ENCODE assay signal across 8 cellular contexts in the genomic region with DNA sequence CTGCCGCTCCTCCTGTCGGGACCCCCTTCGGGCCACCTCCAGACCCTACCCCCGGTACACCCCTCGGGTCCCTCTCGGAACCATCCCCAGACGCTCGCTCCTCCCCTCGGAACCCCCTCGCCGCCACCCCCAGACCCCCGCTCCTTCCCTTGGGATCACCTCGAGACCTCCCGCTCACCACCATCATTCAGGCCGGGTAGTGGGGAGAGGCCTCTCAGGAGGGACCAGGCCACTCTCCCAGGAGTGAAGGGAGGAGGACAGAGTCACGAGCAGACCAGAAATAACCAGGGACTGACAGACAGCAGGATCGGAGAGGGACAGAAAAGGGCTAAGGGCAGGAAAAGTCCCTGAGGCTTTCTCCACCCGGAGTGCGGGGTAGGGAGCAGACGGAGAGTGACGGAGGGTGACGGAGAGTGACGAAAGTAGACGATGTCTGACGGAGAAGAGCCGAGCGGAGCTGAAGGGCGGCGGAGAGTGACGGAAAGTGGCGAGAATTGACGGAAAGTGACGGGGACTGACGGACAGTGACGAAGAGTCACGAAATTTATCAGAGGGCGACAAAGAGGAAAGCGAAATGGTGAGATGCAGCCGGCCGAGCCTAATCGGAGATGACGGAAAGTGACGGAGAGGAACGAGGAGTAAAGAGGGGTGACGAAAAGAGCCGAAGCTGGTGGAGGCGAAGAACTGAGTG. TPM values are rescaled to one million over a fixed set of nuclear protein-coding genes. Genes with fewer than 3 reads are reported as not detected.
DNase-seq lines count a peak whose midpoint lies in the region; ATAC-seq and TF ChIP-seq lines count a peak whose summit lies in the region.
"Not testable (repeated sequence)": the region's sequence is repeated elsewhere in the genome, so short reads cannot be mapped to it uniquely, and the experiment has no call there.

No MANE protein-coding gene starts in this region.

- ATAC-seq in GM18867 (IDR thresholded peaks at IDR 0.05; ENCODE audit: unreplicated experiment) (peak; percentile 73), HG02678 (IDR thresholded peaks at IDR 0.05; ENCODE audit: unreplicated experiment) (peak; percentile 42), Right ventricle myocardium inferior (peak; percentile 81), memory B cell (ENCODE audit: low read depth) (peak; percentile 78), aorta (ENCODE audit: low FRiP score) (peak; percentile 54)
- ATAC-seq in activated T-helper 17 cell treated with anti-CD3 and anti-CD28 coated beads, Interleukin-2, amount 50 U/mL, for 72 hours (replicated peaks): peak; percentile 77

- not testable (repeated sequence) for H3K36me3 Mint-ChIP-seq in activated T-helper 17 cell treated with anti-CD3 and anti-CD28 coated beads, Interleukin-2, amount 50 U/mL, for 72 hours (ENCODE audit: low read depth); memory B cell; osteocyte (ENCODE audit: unreplicated experiment)

- not testable (repeated sequence) for H3K9me3 ChIP-seq in NT2/D1 (ENCODE audit: insufficient read depth, low read length); aorta (ENCODE audit: control insufficient read depth, low read length)

- H3K27me3 ChIP-seq in NT2/D1 (ENCODE audit: insufficient read depth, insufficient read length); aorta (ENCODE audit: control insufficient read depth in 1 of 2, insufficient read depth in 2 of 2, low read length in 1 of 2): not testable (repeated sequence)

- TF ChIP-seq CTCF in osteocyte (IDR thresholded peaks at IDR 0.05): not testable (repeated sequence)

- H3K27ac Mint-ChIP-seq in activated T-helper 17 cell treated with anti-CD3 and anti-CD28 coated beads, Interleukin-2, amount 50 U/mL, for 72 hours; memory B cell: not testable (repeated sequence)
- peak overlapping the region; percentile 83 for H3K27ac Mint-ChIP-seq in osteocyte (ENCODE audit: unreplicated experiment)

- not testable (repeated sequence) for H3K27ac ChIP-seq in aorta (ENCODE audit: low read depth in 1 of 2, low read length in 2 of 2)

- not testable (repeated sequence) for H3K4me1 ChIP-seq in NT2/D1 (ENCODE audit: insufficient read depth, insufficient read length); aorta (ENCODE audit: control insufficient read depth in 1 of 2, insufficient read depth in 2 of 2, low read length in 2 of 2)

- not testable (repeated sequence) for H3K27me3 Mint-ChIP-seq in activated T-helper 17 cell treated with anti-CD3 and anti-CD28 coated beads, Interleukin-2, amount 50 U/mL, for 72 hours; memory B cell; osteocyte (ENCODE audit: unreplicated experiment)

- H3K4me3 ChIP-seq in NT2/D1 (ENCODE audit: insufficient read length, low read depth): peak overlapping the region; percentile 53
- not testable (repeated sequence) for H3K4me3 ChIP-seq in aorta (ENCODE audit: low read length in 2 of 2)

- not testable (repeated sequence) for H3K4me1 Mint-ChIP-seq in activated T-helper 17 cell treated with anti-CD3 and anti-CD28 coated beads, Interleukin-2, amount 50 U/mL, for 72 hours; memory B cell; osteocyte (ENCODE audit: unreplicated experiment)

- WGBS in aorta, 2 donors: no CpG with 5 or more reads among the region's 47 CpGs

- intact Hi-C loops in Right ventricle myocardium inferior (cut with DNase I); aorta (cut with DNase I): not testable (repeated sequence)

- not testable (repeated sequence) for H3K4me3 Mint-ChIP-seq in activated T-helper 17 cell treated with anti-CD3 and anti-CD28 coated beads, Interleukin-2, amount 50 U/mL, for 72 hours; memory B cell
- H3K4me3 Mint-ChIP-seq in osteocyte (ENCODE audit: unreplicated experiment): peak overlapping the region; percentile 79

- DNase-seq in NT2/D1 (ENCODE audit: low read depth, low spot score); Right ventricle myocardium inferior (ENCODE audit: missing footprints); memory B cell (ENCODE audit: low spot score in 2 of 2); aorta: not testable (repeated sequence)
- DNase-seq in osteocyte (ENCODE audit: extremely low spot score, unreplicated experiment): peak; percentile 80

- H3K36me3 ChIP-seq in NT2/D1 (ENCODE audit: insufficient read depth, insufficient read length, low read length); aorta (ENCODE audit: control insufficient read depth in 1 of 2, insufficient read depth in 2 of 2, low read length in 1 of 2): not testable (repeated sequence)

- not testable (repeated sequence) for H3K9me3 Mint-ChIP-seq in activated T-helper 17 cell treated with anti-CD3 and anti-CD28 coated beads, Interleukin-2, amount 50 U/mL, for 72 hours; memory B cell; osteocyte (ENCODE audit: unreplicated experiment)

- H3K9ac ChIP-seq in NT2/D1 (ENCODE audit: insufficient read length, low read depth): peak overlapping the region; percentile 67

RNA-seq across cellular contexts. Expression of gene PLCXD1, which starts 54.6 kb away (rescaled TPM):
- total RNA-seq in activated T-helper 17 cell treated with anti-CD3 and anti-CD28 coated beads, Interleukin-2, amount 50 U/mL, for 72 hours: 10 to 100 TPM; 53.0 to 96.2 TPM
- total RNA-seq in Right ventricle myocardium inferior (6.1 TPM), osteocyte (10.9 and 12.1 TPM in 2 replicates), aorta (1 to 10 TPM; 3.7 to 9.7 TPM)
- polyA plus RNA-seq in aorta: 10 to 100 TPM in 1 of 2 donors, 1 to 10 TPM in 1; 1.3 to 16.3 TPM
